In genomic region chr1:219888667-219889066, GRCh38 we compare ENCODE assay signal across 5 cellular contexts. TPM values are rescaled to one million over a fixed set of nuclear protein-coding genes. Genes with fewer than 3 reads are reported as not detected.
"Had no signal": no experiment of that assay in that cellular context is flagged by ENCODE, and none has a peak within 500 bp of the region (broad histone marks: within the 10 kb centered on the region; RNA-seq: fewer than 3 reads in every experiment).

No MANE protein-coding gene starts in this region.

RNA-seq across cellular contexts. Expression of gene SLC30A10, which starts 39.7 kb away (rescaled TPM):
- total RNA-seq: OCI-LY7, PC-3, PC-9, SJCRH30, SJSA1 had no signal
